ENCODE assay signal across 8 cellular contexts in genomic region chr17:69246726-69247375, GRCh38. TPM values are rescaled to one million over a fixed set of nuclear protein-coding genes. Genes with fewer than 3 reads are reported as not detected.
DNase-seq lines count a peak whose midpoint lies in the region; ATAC-seq, FAIRE-seq and TF ChIP-seq lines count a peak whose summit lies in the region.

No MANE protein-coding gene starts in this region.

- H3K9me3 ChIP-seq in pancreas: no peaks in the 10 kb centered on the region

- H3K4me3 ChIP-seq in LNCaP clone FGC (ENCODE audit: low read depth, low read length) (no peak overlapping the region), fibroblast of pulmonary artery (replicated peaks; ENCODE audit: low read depth, low read length) (no peak overlapping the region), pancreas (no peak overlapping the region)

- ATAC-seq in GM18502 (IDR thresholded peaks at IDR 0.05; ENCODE audit: poor library complexity, unreplicated experiment) (peak; percentile 65), pancreas (peak; percentile 73 to 93 (median 90)), GM18858 (IDR thresholded peaks at IDR 0.05; ENCODE audit: unreplicated experiment) (no peak)

- H3K27me3 ChIP-seq in pancreas: no peaks in the 10 kb centered on the region

- DNase-seq in A172 (ENCODE audit: low spot score): peak; percentile 54
- peak; percentile 35 for DNase-seq in LNCaP clone FGC (ENCODE audit: low read depth)
- DNase-seq in SHP77 treated with DMSO at 0.1 percent for 48 hours (lab: John Stamatoyannopoulos, UW): peak; percentile 14
- DNase-seq in fibroblast of pulmonary artery (ENCODE audit: low read depth): peak; percentile 81
- DNase-seq in pancreas: no peak
- no peak for DNase-seq in caudate nucleus (lab: John Stamatoyannopoulos, UW)

- peak; percentile 97 for FAIRE-seq in pancreas (lab: Jason Lieb, UNC)

- peaks cover 0 to 4% (median 0%) of the 10 kb centered on the region in 3 donors for H3K4me1 ChIP-seq in pancreas

- peaks cover 0 to 6% (median 0%) of the 10 kb centered on the region in 3 donors for H3K36me3 ChIP-seq in pancreas

- 66 to 68% methylated on average over 4 of the region's 4 CpGs for WGBS in pancreas, 2 donors

- intact Hi-C loops in pancreas (cut with DNase I): no loop called here

- TF ChIP-seq CTCF in LNCaP clone FGC (IDR thresholded peaks at IDR 0.05; ENCODE audit: control insufficient read depth, extremely low read depth, insufficient read depth) (peak; percentile 65), fibroblast of pulmonary artery (IDR thresholded peaks at IDR 0.05; ENCODE audit: low read length, missing control alignments) (peak; percentile 50), pancreas (IDR thresholded peaks at IDR 0.05) (peak in 3 of 4 donors; percentile 23 to 39 (median 32))

- H3K27ac ChIP-seq in pancreas (no peak overlapping the region), caudate nucleus (ENCODE audit: low read depth, low read length) (no peak overlapping the region)

RNA-seq across cellular contexts. Expression of gene ABCA10, which starts 18.2 kb away (rescaled TPM):
- 0.19 and 1.00 TPM in 2 replicates for total RNA-seq in A172 (2014; rRNA removed; shearing (Covaris generic))
- total RNA-seq in pancreas: 1 to 10 TPM; 1.6 to 6.1 (median 4.4) TPM
- polyA plus RNA-seq in pancreas: 10 to 100 TPM; 12.9 to 18.5 TPM

Comparison
In these comparisons a context has a peak if more than half of its experiments do, and no peak if none do; other contexts are left out.
1. DNase-seq: peak in A172 (single experiment), LNCaP clone FGC (single experiment), SHP77 treated with DMSO at 0.1 percent for 48 hours (single experiment) and fibroblast of pulmonary artery (single experiment); none in pancreas (0 of 6) and caudate nucleus (0 of 61).
2. Peak in every context shown above with its lines, with median percentiles within 50 percentile points of each other: CTCF ChIP-seq.